ENCODE assay signal across 12 cellular contexts in the genomic region with DNA sequence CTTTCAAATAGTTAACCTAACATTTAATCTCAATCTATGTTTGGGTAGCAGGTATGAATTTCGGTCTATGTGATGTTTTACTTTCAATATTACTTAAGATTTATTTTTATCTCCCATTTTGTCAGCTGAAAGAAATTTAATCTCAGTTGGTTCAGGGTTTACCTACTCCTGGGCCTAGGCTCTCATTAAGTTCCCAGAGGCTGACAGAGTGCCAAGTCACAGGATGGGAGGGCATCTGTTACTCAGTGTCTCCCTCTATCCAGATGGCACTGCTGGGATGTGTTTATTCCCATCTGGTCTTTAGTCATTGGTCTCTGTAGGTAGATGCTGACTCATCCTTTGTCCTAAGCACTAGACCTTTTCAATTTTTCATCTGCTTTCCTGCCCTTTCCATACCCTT.
A peak's percentile ranks its signal among the peaks of the same experiment; 100 is the strongest.
DNase-seq lines count a peak whose midpoint lies in the region; ATAC-seq and TF ChIP-seq lines count a peak whose summit lies in the region.
"Had no signal": no experiment of that assay in that cellular context is flagged by ENCODE, and none has a peak within 500 bp of the region (broad histone marks: within the 10 kb centered on the region; RNA-seq: fewer than 3 reads in every experiment).

No MANE protein-coding gene starts in this region.

- no peak overlapping the region for H3K9ac ChIP-seq in smooth muscle cell (ENCODE audit: low read depth)

- H3K4me2 ChIP-seq in GM23338 (no peak overlapping the region), smooth muscle cell (no peak overlapping the region)

- H3K36me3 ChIP-seq in GM23338 (ENCODE audit: insufficient read depth) = no peaks in the 10 kb centered on the region
- no peaks in the 10 kb centered on the region for H3K36me3 ChIP-seq in sigmoid colon
- H3K36me3 ChIP-seq in smooth muscle cell (ENCODE audit: low read depth) = no peaks in the 10 kb centered on the region
- H3K36me3 ChIP-seq: cardiac muscle cell, pancreas had no signal

- H3K4me1 ChIP-seq in GM23338 (ENCODE audit: insufficient read depth) (no peaks in the 10 kb centered on the region), sigmoid colon (no peaks in the 10 kb centered on the region), smooth muscle cell (ENCODE audit: low read depth) (no peaks in the 10 kb centered on the region)
- H3K4me1 ChIP-seq: pancreas had no signal

- peak; percentile 41 for DNase-seq in ACHN
- peak; percentile 6 for DNase-seq in GM23338 (ENCODE audit: low spot score)
- peak; percentile 75 for DNase-seq in NCI-H524 treated with DMSO at 0.1 percent for 48 hours (lab: John Stamatoyannopoulos, UW)
- peak; percentile 37 for DNase-seq in epithelial cell of prostate (ENCODE audit: low read depth, low spot score)
- DNase-seq in sigmoid colon = no peak
- DNase-seq in smooth muscle cell (lab: John Stamatoyannopoulos, UW; ENCODE audit: unreplicated experiment) = no peak
- DNase-seq in NOMO-1 treated with dmso at 0.1 percent for 144 hours (lab: John Stamatoyannopoulos, UW; ENCODE audit: unreplicated experiment) = no peak
- DNase-seq: Karpas-422, pancreas had no signal

- H3K4me1 Mint-ChIP-seq in GM23338 = no peaks in the 10 kb centered on the region

- H3K9me3 ChIP-seq in sigmoid colon (no peaks in the 10 kb centered on the region), smooth muscle cell (replicated peaks; ENCODE audit: low read depth) (no peaks in the 10 kb centered on the region)
- H3K9me3 ChIP-seq: pancreas had no signal

- H2AFZ ChIP-seq in GM23338 (no peak overlapping the region), smooth muscle cell (ENCODE audit: low read depth) (no peak overlapping the region)

- H3K4me3 Mint-ChIP-seq in GM23338 = no peak overlapping the region

- H4K20me1 ChIP-seq in GM23338 (replicated peaks; ENCODE audit: insufficient read depth) (no peaks in the 10 kb centered on the region), smooth muscle cell (ENCODE audit: low read depth) (no peaks in the 10 kb centered on the region)

- H3K27me3 Mint-ChIP-seq in GM23338 (ENCODE audit: insufficient read depth, low read depth, poor library complexity) = no peaks in the 10 kb centered on the region

- in situ Hi-C loops in ACHN (cut with HindIII; ENCODE audit: low pct_ligation_motif_present, low pct_unique_long_range_greater_than_20kb, low sequenced_read_pairs) = no loop called here

- TF ChIP-seq EP300 in sigmoid colon (IDR thresholded peaks at IDR 0.05) = no peak

- no peaks in the 10 kb centered on the region for H3K36me3 Mint-ChIP-seq in GM23338 (ENCODE audit: low read depth)

- no peaks in the 10 kb centered on the region for H3K79me2 ChIP-seq in GM23338 (replicated peaks; ENCODE audit: insufficient read depth)
- no peaks in the 10 kb centered on the region for H3K79me2 ChIP-seq in smooth muscle cell (ENCODE audit: low read depth)

- H3F3A ChIP-seq in GM23338 (replicated peaks; ENCODE audit: low read depth) (no peaks in the 10 kb centered on the region), smooth muscle cell (ENCODE audit: low read depth) (no peaks in the 10 kb centered on the region)

- H3K9me3 Mint-ChIP-seq in GM23338 = no peaks in the 10 kb centered on the region

- ATAC-seq in GM23338 (no peak; the same call in 2 of the 3 replicates), HG03457 (IDR thresholded peaks at IDR 0.05; ENCODE audit: unreplicated experiment) (no peak)

- intact Hi-C loops in sigmoid colon (cut with DNase I) = no loop called here

- H3K27me3 ChIP-seq in GM23338 (ENCODE audit: insufficient read depth) (no peaks in the 10 kb centered on the region), sigmoid colon (no peaks in the 10 kb centered on the region), smooth muscle cell (ENCODE audit: low read depth) (no peaks in the 10 kb centered on the region)
- H3K27me3 ChIP-seq: cardiac muscle cell, pancreas had no signal

- TF ChIP-seq POLR2A in sigmoid colon (IDR thresholded peaks at IDR 0.05) = no peak

- peak overlapping the region; percentile 50; the same call in 1 of the 2 replicates for H3K27ac Mint-ChIP-seq in GM23338

- no peaks in the 10 kb centered on the region; the same call in 1 of the 2 replicates for H3K9me2 ChIP-seq in GM23338 (ENCODE audit: insufficient read depth)

- TF ChIP-seq CTCF in GM23338 (conservative IDR thresholded peaks at IDR 0.05; ENCODE audit: low read depth in 2 of 2) (peak in 1 of 2 experiments; percentile 25; a peak in 1 of 4 replicates), sigmoid colon (IDR thresholded peaks at IDR 0.05) (no peak), smooth muscle cell (IDR thresholded peaks at IDR 0.05; ENCODE audit: borderline replicate concordance, insufficient read depth, poor library complexity, severe bottlenecking) (no peak)

- WGBS in sigmoid colon, 2 donors = 86 to 95% methylated on average over 1 of the region's 1 CpG
- 95% methylated on average over 1 of the region's 1 CpG for WGBS in smooth muscle cell (ENCODE audit: low lambda C conversion rate)

- H3K4me3 ChIP-seq in GM23338 (no peak overlapping the region), sigmoid colon (no peak overlapping the region), smooth muscle cell (no peak overlapping the region)
- H3K4me3 ChIP-seq: cardiac muscle cell, pancreas had no signal

- H3K27ac ChIP-seq in GM23338 (ENCODE audit: low read depth) = no peak overlapping the region
- H3K27ac ChIP-seq in epithelial cell of prostate = no peak overlapping the region
- no peak overlapping the region for H3K27ac ChIP-seq in sigmoid colon
- no peak overlapping the region for H3K27ac ChIP-seq in smooth muscle cell (ENCODE audit: low read depth)
- H3K27ac ChIP-seq: C4-2B, cardiac muscle cell, pancreas had no signal

TF ChIP-seq in GM23338, 12 proteins besides CTCF, POLR2A, EP300 and RAD21 (continues in another document):
- TF ChIP-seq POLR2AphosphoS5 (IDR thresholded peaks at IDR 0.05; ENCODE audit: low read depth) = no peak
- TF ChIP-seq JUNB (IDR thresholded peaks at IDR 0.05; ENCODE audit: unreplicated experiment) = no peak
- TF ChIP-seq EZH2phosphoT487 (IDR thresholded peaks at IDR 0.05; ENCODE audit: unreplicated experiment) = no peak
- TF ChIP-seq, protein P1, sequence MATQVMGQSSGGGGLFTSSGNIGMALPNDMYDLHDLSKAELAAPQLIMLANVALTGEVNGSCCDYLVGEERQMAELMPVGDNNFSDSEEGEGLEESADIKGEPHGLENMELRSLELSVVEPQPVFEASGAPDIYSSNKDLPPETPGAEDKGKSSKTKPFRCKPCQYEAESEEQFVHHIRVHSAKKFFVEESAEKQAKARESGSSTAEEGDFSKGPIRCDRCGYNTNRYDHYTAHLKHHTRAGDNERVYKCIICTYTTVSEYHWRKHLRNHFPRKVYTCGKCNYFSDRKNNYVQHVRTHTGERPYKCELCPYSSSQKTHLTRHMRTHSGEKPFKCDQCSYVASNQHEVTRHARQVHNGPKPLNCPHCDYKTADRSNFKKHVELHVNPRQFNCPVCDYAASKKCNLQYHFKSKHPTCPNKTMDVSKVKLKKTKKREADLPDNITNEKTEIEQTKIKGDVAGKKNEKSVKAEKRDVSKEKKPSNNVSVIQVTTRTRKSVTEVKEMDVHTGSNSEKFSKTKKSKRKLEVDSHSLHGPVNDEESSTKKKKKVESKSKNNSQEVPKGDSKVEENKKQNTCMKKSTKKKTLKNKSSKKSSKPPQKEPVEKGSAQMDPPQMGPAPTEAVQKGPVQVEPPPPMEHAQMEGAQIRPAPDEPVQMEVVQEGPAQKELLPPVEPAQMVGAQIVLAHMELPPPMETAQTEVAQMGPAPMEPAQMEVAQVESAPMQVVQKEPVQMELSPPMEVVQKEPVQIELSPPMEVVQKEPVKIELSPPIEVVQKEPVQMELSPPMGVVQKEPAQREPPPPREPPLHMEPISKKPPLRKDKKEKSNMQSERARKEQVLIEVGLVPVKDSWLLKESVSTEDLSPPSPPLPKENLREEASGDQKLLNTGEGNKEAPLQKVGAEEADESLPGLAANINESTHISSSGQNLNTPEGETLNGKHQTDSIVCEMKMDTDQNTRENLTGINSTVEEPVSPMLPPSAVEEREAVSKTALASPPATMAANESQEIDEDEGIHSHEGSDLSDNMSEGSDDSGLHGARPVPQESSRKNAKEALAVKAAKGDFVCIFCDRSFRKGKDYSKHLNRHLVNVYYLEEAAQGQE (IDR thresholded peaks at IDR 0.05; ENCODE audit: unreplicated experiment) = no peak
- TF ChIP-seq NANOG (IDR thresholded peaks at IDR 0.05; ENCODE audit: borderline replicate concordance) = no peak
- no peak for TF ChIP-seq STAT1 (IDR thresholded peaks at IDR 0.05; ENCODE audit: unreplicated experiment)
- no peak for TF ChIP-seq EZH2 (IDR thresholded peaks at IDR 0.05; ENCODE audit: low read depth, unreplicated experiment)
- TF ChIP-seq ZNF331 (CRISPR knock-in tag; IDR thresholded peaks at IDR 0.05; ENCODE audit: low read depth) = no peak
- no peak for TF ChIP-seq ETS1 (IDR thresholded peaks at IDR 0.05)
- TF ChIP-seq CREB1 (CRISPR knock-in tag; IDR thresholded peaks at IDR 0.05; ENCODE audit: low read depth) = no peak

Comparison
In these comparisons a context has a peak if more than half of its experiments do, and no peak if none do; other contexts are left out.
1. DNase-seq: peak in ACHN (single experiment), GM23338 (single experiment), NCI-H524 treated with DMSO at 0.1 percent for 48 hours (single experiment) and epithelial cell of prostate (single experiment); none in sigmoid colon (single experiment), smooth muscle cell (single experiment) and NOMO-1 treated with dmso at 0.1 percent for 144 hours (single experiment).